9 cellular contexts compared by ENCODE assay signal in the genomic region with DNA sequence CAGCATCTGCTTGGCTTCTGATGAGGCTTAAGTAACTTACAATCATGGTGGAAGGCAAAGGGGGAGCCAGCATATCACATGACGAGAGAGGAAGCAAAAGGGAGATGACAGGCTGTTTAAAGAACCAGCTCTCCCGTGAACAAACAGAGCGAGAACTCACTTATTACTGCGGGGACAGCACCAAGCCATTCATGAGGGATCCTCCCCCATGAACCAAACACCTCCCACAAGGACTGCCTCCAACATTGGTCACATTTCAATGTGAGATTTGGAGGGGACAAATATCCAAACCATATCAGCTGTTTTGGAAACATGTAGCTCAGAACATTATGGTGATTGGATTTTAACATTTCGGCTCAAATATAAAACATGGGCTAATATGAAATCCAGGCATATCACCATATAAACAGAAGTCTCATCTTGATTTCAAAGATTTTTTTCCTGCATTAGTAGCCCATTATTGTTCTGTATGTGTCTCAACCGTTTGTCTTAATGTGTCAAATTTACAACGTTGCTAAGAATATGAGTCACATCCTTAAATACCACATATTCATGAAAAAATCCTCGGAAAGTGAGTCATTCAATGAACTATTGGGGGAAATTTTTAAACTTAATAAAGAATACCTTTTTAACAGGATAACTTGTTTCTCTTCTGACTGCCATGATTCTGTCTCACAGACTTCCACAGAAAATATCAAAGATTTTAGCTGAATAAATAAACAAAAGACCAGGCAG.
DNase-seq lines count a peak whose midpoint lies in the region; ATAC-seq and TF ChIP-seq lines count a peak whose summit lies in the region.
"Had no signal": no experiment of that assay in that cellular context is flagged by ENCODE, and none has a peak within 500 bp of the region (broad histone marks: within the 10 kb centered on the region; RNA-seq: fewer than 3 reads in every experiment).

No MANE protein-coding gene starts in this region.

- no peaks in the 10 kb centered on the region for H3K36me3 ChIP-seq in OCI-LY3 (replicated peaks; ENCODE audit: low read depth, low read length)

- DNase-seq in ELR (ENCODE audit: low read depth) (peak; percentile 96), HCEC 1CT (peak; percentile 89), glomerular endothelial cell (ENCODE audit: extremely low read depth, low read depth, low spot score) (peak; percentile 78), GM19240 (ENCODE audit: insufficient read length, low spot score) (no peak), mucosa of gallbladder (ENCODE audit: low spot score) (no peak)
- DNase-seq in stimulated activated CD4-positive, alpha-beta T cell treated with anti-CD3 and anti-CD28 coated beads, Interleukin-2, amount 100 ng/mL, for 48 hours: no peak

- peak overlapping the region; percentile 34; the same call in 1 of the 2 replicates for H2AFZ ChIP-seq in OCI-LY3 (ENCODE audit: low read depth, low read length)

- no peak for TF ChIP-seq CTCF in OCI-LY3 (IDR thresholded peaks at IDR 0.05; ENCODE audit: low read depth, low read length)

- peaks cover 30% of the 10 kb centered on the region for H3K4me1 ChIP-seq in OCI-LY3 (ENCODE audit: low read length)

- peak overlapping the region; percentile 53 for H3K4me2 ChIP-seq in OCI-LY3 (ENCODE audit: low read length)

- peak overlapping the region; percentile 82 for H3K27ac ChIP-seq in OCI-LY3 (ENCODE audit: low read length)
- H3K27ac ChIP-seq: coronary artery had no signal

- no peaks in the 10 kb centered on the region for H3K9me3 ChIP-seq in OCI-LY3 (ENCODE audit: insufficient read depth, low read length)

- no peaks in the 10 kb centered on the region for H3K27me3 ChIP-seq in OCI-LY3 (ENCODE audit: low read depth, low read length)

- ATAC-seq in GM19467 (IDR thresholded peaks at IDR 0.05; ENCODE audit: unreplicated experiment): no peak

- H4K20me1 ChIP-seq in OCI-LY3 (ENCODE audit: insufficient read depth, low read length): no peaks in the 10 kb centered on the region

- H3K9ac ChIP-seq in OCI-LY3 (ENCODE audit: low read length): no peak overlapping the region; the same call in 1 of the 2 replicates

- peak overlapping the region; percentile 37; the same call in 1 of the 2 replicates for H3K4me3 ChIP-seq in OCI-LY3 (ENCODE audit: low read length)
- H3K4me3 ChIP-seq: coronary artery had no signal

- no peaks in the 10 kb centered on the region for H3K79me2 ChIP-seq in OCI-LY3 (ENCODE audit: low read length)

Comparison
In these comparisons a context has a peak if more than half of its experiments do, and no peak if none do; other contexts are left out.
1. DNase-seq: peak in ELR (single experiment), HCEC 1CT (single experiment) and glomerular endothelial cell (single experiment); none in GM19240 (single experiment), mucosa of gallbladder (single experiment) and stimulated activated CD4-positive, alpha-beta T cell treated with anti-CD3 and anti-CD28 coated beads, Interleukin-2, amount 100 ng/mL, for 48 hours (0 of 2).